In genomic region chr1:72037745-72038343, GRCh38 we compare ENCODE assay signal across 8 cellular contexts.
DNase-seq lines count a peak whose midpoint lies in the region; ATAC-seq, FAIRE-seq and TF ChIP-seq lines count a peak whose summit lies in the region.

No MANE protein-coding gene starts in this region.

- no peak overlapping the region for H3K4me3 ChIP-seq in cardiac fibroblast (replicated peaks in 1 of 2; ENCODE audit: low read depth in 2 of 2, low read length in 2 of 2)

- no peaks in the 10 kb centered on the region for H3K27me3 Mint-ChIP-seq in activated CD8-positive, alpha-beta memory T cell treated with anti-CD3 and anti-CD28 coated beads, Interleukin-2, amount 10 ng/mL, durations not matched to agents 7 days and 5 days
- no peaks in the 10 kb centered on the region for H3K27me3 Mint-ChIP-seq in mesothelial cell of epicardium (ENCODE audit: low read depth)

- no peak overlapping the region for H3K27ac Mint-ChIP-seq in activated CD8-positive, alpha-beta memory T cell treated with anti-CD3 and anti-CD28 coated beads, Interleukin-2, amount 10 ng/mL, durations not matched to agents 7 days and 5 days
- H3K27ac Mint-ChIP-seq in mesothelial cell of epicardium = no peak overlapping the region

- no peaks in the 10 kb centered on the region for H3K4me1 Mint-ChIP-seq in activated CD8-positive, alpha-beta memory T cell treated with anti-CD3 and anti-CD28 coated beads, Interleukin-2, amount 10 ng/mL, durations not matched to agents 7 days and 5 days
- H3K4me1 Mint-ChIP-seq in mesothelial cell of epicardium = no peaks in the 10 kb centered on the region

- H3K4me3 Mint-ChIP-seq in activated CD8-positive, alpha-beta memory T cell treated with anti-CD3 and anti-CD28 coated beads, Interleukin-2, amount 10 ng/mL, durations not matched to agents 7 days and 5 days = no peak overlapping the region
- H3K4me3 Mint-ChIP-seq in mesothelial cell of epicardium = no peak overlapping the region

- H3K36me3 Mint-ChIP-seq in activated CD8-positive, alpha-beta memory T cell treated with anti-CD3 and anti-CD28 coated beads, Interleukin-2, amount 10 ng/mL, durations not matched to agents 7 days and 5 days = no peaks in the 10 kb centered on the region
- H3K36me3 Mint-ChIP-seq in mesothelial cell of epicardium = no peaks in the 10 kb centered on the region

- CTCF ChIA-PET in activated CD8-positive, alpha-beta memory T cell treated with anti-CD3 and anti-CD28 coated beads, Interleukin-2, amount 10 ng/mL, durations not matched to agents 7 days and 5 days (lab: Charles Lee) = no interaction called here

- no peaks in the 10 kb centered on the region for H3K9me3 Mint-ChIP-seq in activated CD8-positive, alpha-beta memory T cell treated with anti-CD3 and anti-CD28 coated beads, Interleukin-2, amount 10 ng/mL, durations not matched to agents 7 days and 5 days (ENCODE audit: low read depth)
- H3K9me3 Mint-ChIP-seq in mesothelial cell of epicardium = no peaks in the 10 kb centered on the region

- TF ChIP-seq CTCF in cardiac fibroblast (IDR thresholded peaks at IDR 0.05; ENCODE audit: low read depth, low read length) (peak; percentile 49), mesothelial cell of epicardium (IDR thresholded peaks at IDR 0.05; ENCODE audit: unreplicated experiment) (peak; percentile 65)

- ATAC-seq in activated CD8-positive, alpha-beta memory T cell treated with anti-CD3 and anti-CD28 coated beads, Interleukin-2, amount 10 ng/mL, durations not matched to agents 7 days and 5 days = no peak
- ATAC-seq in HG02798 (IDR thresholded peaks at IDR 0.05; ENCODE audit: poor library complexity, unreplicated experiment) = peak; percentile 75

- peak; percentile 46 for DNase-seq in activated CD8-positive, alpha-beta memory T cell treated with anti-CD3 and anti-CD28 coated beads, Interleukin-2, amount 50 U/mL, for 48 hours
- no peak for DNase-seq in activated CD8-positive, alpha-beta memory T cell treated with anti-CD3 and anti-CD28 coated beads, Interleukin-2, amount 10 ng/mL, durations not matched to agents 7 days and 5 days
- peak; percentile 48 for DNase-seq in NCI-H446 treated with DMSO at 0.1 percent for 48 hours (lab: John Stamatoyannopoulos, UW)
- peak; percentile 59 to 62 for DNase-seq in cardiac fibroblast (ENCODE audit: low read depth in 2 of 2)
- DNase-seq in mesothelial cell of epicardium (ENCODE audit: low spot score in 2 of 2, unreplicated experiment in 2 of 2) = no peak
- no peak for DNase-seq in HTR-8/SVneo (ENCODE audit: insufficient read length, low spot score)
- no peak for DNase-seq in GM19239 (ENCODE audit: insufficient read length, low spot score)

- no peak for FAIRE-seq in HTR-8/SVneo (lab: Jason Lieb, UNC)
- no peak for FAIRE-seq in GM19239 (lab: Jason Lieb, UNC)

Comparison
In these comparisons a context has a peak if more than half of its experiments do, and no peak if none do; other contexts are left out.
1. DNase-seq: peak in activated CD8-positive, alpha-beta memory T cell treated with anti-CD3 and anti-CD28 coated beads, Interleukin-2, amount 50 U/mL, for 48 hours (single experiment), NCI-H446 treated with DMSO at 0.1 percent for 48 hours (single experiment) and cardiac fibroblast (2 of 2); none in activated CD8-positive, alpha-beta memory T cell treated with anti-CD3 and anti-CD28 coated beads, Interleukin-2, amount 10 ng/mL, durations not matched to agents 7 days and 5 days (single experiment), mesothelial cell of epicardium (0 of 2), HTR-8/SVneo (single experiment) and GM19239 (single experiment).